Comparison of ENCODE assay signal across 11 cellular contexts in genomic region chr17:47620503-47621245, GRCh38. TPM values are rescaled to one million over a fixed set of nuclear protein-coding genes. Genes with fewer than 3 reads are reported as not detected.
DNase-seq lines count a peak whose midpoint lies in the region; ATAC-seq and TF ChIP-seq lines count a peak whose summit lies in the region.
"Had no signal": no experiment of that assay in that cellular context is flagged by ENCODE, and none has a peak within 500 bp of the region (broad histone marks: within the 10 kb centered on the region; RNA-seq: fewer than 3 reads in every experiment).

No MANE protein-coding gene starts in this region.

- H3K9me3 Mint-ChIP-seq in activated naive CD4-positive, alpha-beta T cell treated with anti-CD3 and anti-CD28 coated beads, Interleukin-2, amount 50 U/mL, for 72 hours, result no peaks in the 10 kb centered on the region
- no peaks in the 10 kb centered on the region for H3K9me3 Mint-ChIP-seq in activated CD8-positive, alpha-beta T cell treated with anti-CD3 and anti-CD28 coated beads for 36 hours
- H3K9me3 Mint-ChIP-seq in CD14-positive monocyte, result no peaks in the 10 kb centered on the region
- H3K9me3 Mint-ChIP-seq: naive B cell had no signal

- H3K27ac ChIP-seq in liver (ENCODE audit: low read depth in 1 of 2, low read length in 2 of 2), result no peak overlapping the region
- H3K27ac ChIP-seq in transverse colon, result peak overlapping the region in 3 of 4 donors; percentile 30 to 67 (median 56)
- H3K27ac ChIP-seq: HL-60 had no signal

- H3K4me3 ChIP-seq in liver (ENCODE audit: low read depth in 1 of 3, low read length in 3 of 3), result no peak overlapping the region
- H3K4me3 ChIP-seq in transverse colon, result no peak overlapping the region

- no peak for TF ChIP-seq EP300 in transverse colon (IDR thresholded peaks at IDR 0.05; ENCODE audit: low read depth)

- H3K9ac ChIP-seq in liver (ENCODE audit: low read depth in 1 of 2, low read length in 2 of 2), result no peak overlapping the region

- TF ChIP-seq POLR2A in transverse colon (IDR thresholded peaks at IDR 0.05), result no peak

- H3K9me3 ChIP-seq in liver (ENCODE audit: control insufficient read depth in 4 of 4, low read length in 3 of 4) (no peaks in the 10 kb centered on the region), transverse colon (no peaks in the 10 kb centered on the region)

- POLR2A ChIA-PET in activated CD8-positive, alpha-beta T cell treated with anti-CD3 and anti-CD28 coated beads for 36 hours (lab: Charles Lee), result interaction anchor here (0.6 to 2.2 kb wide), 3 partner anchors 13 to 38 kb away, joined by 3 to 9 read pairs (median 4); partner anchors contain the start of gene KPNB1

- H3K4me3 Mint-ChIP-seq in activated CD8-positive, alpha-beta T cell treated with anti-CD3 and anti-CD28 coated beads for 36 hours, result no peak overlapping the region
- H3K4me3 Mint-ChIP-seq in CD14-positive monocyte, result no peak overlapping the region

- DNase-seq in activated naive CD4-positive, alpha-beta T cell treated with anti-CD3 and anti-CD28 coated beads, Interleukin-2, amount 50 U/mL, for 72 hours (ENCODE audit: low spot score in 2 of 2), result peak in 1 of 2 donors; percentile 17
- DNase-seq in activated naive CD4-positive, alpha-beta T cell treated with anti-CD3 and anti-CD28 coated beads, Interleukin-2, amount 50 U/mL, for 16 hours, result no peak
- no peak for DNase-seq in activated CD8-positive, alpha-beta T cell treated with anti-CD3 and anti-CD28 coated beads for 36 hours
- no peak for DNase-seq in transverse colon
- no peak for DNase-seq in DMS79 (lab: John Stamatoyannopoulos, UW)
- no peak for DNase-seq in CD14-positive monocyte (ENCODE audit: low spot score)
- no peak for DNase-seq in GM19240 (ENCODE audit: insufficient read length, low spot score)
- DNase-seq: C1 segment of cervical spinal cord, naive B cell had no signal

- peaks cover 15 to 39% of the 10 kb centered on the region in 2 donors for H3K36me3 Mint-ChIP-seq in activated naive CD4-positive, alpha-beta T cell treated with anti-CD3 and anti-CD28 coated beads, Interleukin-2, amount 50 U/mL, for 72 hours
- peaks cover 43% of the 10 kb centered on the region for H3K36me3 Mint-ChIP-seq in activated CD8-positive, alpha-beta T cell treated with anti-CD3 and anti-CD28 coated beads for 36 hours (ENCODE audit: low read depth)
- peaks cover 58 to 88% of the 10 kb centered on the region in 2 donors for H3K36me3 Mint-ChIP-seq in CD14-positive monocyte

- TF ChIP-seq RAD21 in liver (IDR thresholded peaks at IDR 0.05), result no peak

- peaks cover 23% of the 10 kb centered on the region for H3K4me1 Mint-ChIP-seq in activated CD8-positive, alpha-beta T cell treated with anti-CD3 and anti-CD28 coated beads for 36 hours (ENCODE audit: low read depth)
- no peaks in the 10 kb centered on the region for H3K4me1 Mint-ChIP-seq in CD14-positive monocyte

- in situ Hi-C loops in transverse colon (cut with MboI; ENCODE audit: low pct_ligation_motif_present in 1 of 4, low pct_unique_long_range_greater_than_20kb in 1 of 4, low sequenced_read_pairs in 3 of 4), result loop anchor here (25.0 kb wide), 4 partner anchors 108 to 383 kb away; no protein-coding TSS in a partner anchor

- peaks cover 0 to 11% (median 8%) of the 10 kb centered on the region in 4 donors for H3K4me1 ChIP-seq in liver (ENCODE audit: control insufficient read depth in 4 of 4, insufficient read depth in 4 of 4, low read length in 3 of 4)
- H3K4me1 ChIP-seq in transverse colon, result peaks cover 2 to 12% (median 8%) of the 10 kb centered on the region in 4 donors

- no peaks in the 10 kb centered on the region for H3K27me3 Mint-ChIP-seq in activated CD8-positive, alpha-beta T cell treated with anti-CD3 and anti-CD28 coated beads for 36 hours
- H3K27me3 Mint-ChIP-seq in CD14-positive monocyte (ENCODE audit: low read depth in 3 of 3), result peaks cover 0 to 1% (median 0%) of the 10 kb centered on the region in 3 donors
- H3K27me3 Mint-ChIP-seq: naive B cell had no signal

- 80% methylated on average over 3 of the region's 3 CpGs for WGBS in liver
- 53 to 86% methylated on average over 2 to 3 of the region's 3 CpGs for WGBS in transverse colon (ENCODE audit: low coverage in 1 of 2), 2 donors

- intact Hi-C loops in activated CD8-positive, alpha-beta T cell treated with anti-CD3 and anti-CD28 coated beads for 36 hours (cut with micrococcal nuclease), result no loop called here
- intact Hi-C loops in transverse colon (cut with DNase I; ENCODE audit: low total_unique reads) (no loop called here), CD14-positive monocyte (cut with micrococcal nuclease) (no loop called here)

- ATAC-seq in activated naive CD4-positive, alpha-beta T cell treated with anti-CD3 and anti-CD28 coated beads, Interleukin-2, amount 50 U/mL, for 72 hours, result peak; percentile 91 to 98
- peak; percentile 80 for ATAC-seq in activated CD8-positive, alpha-beta T cell treated with anti-CD3 and anti-CD28 coated beads for 36 hours

- no peak for TF ChIP-seq CTCF in activated CD8-positive, alpha-beta T cell treated with anti-CD3 and anti-CD28 coated beads for 36 hours (IDR thresholded peaks at IDR 0.05)
- TF ChIP-seq CTCF in liver (IDR thresholded peaks at IDR 0.05; ENCODE audit: low read depth, low read length, missing input control), result no peak
- TF ChIP-seq CTCF in transverse colon (IDR thresholded peaks at IDR 0.05), result no peak
- TF ChIP-seq CTCF in CD14-positive monocyte (IDR thresholded peaks at IDR 0.05), result no peak

- H3K27me3 ChIP-seq in liver (ENCODE audit: control insufficient read depth in 4 of 4, insufficient read depth in 4 of 4, low read length in 3 of 4), result no peaks in the 10 kb centered on the region
- H3K27me3 ChIP-seq in transverse colon, result no peaks in the 10 kb centered on the region

- peak overlapping the region; percentile 90 to 91 for H3K27ac Mint-ChIP-seq in activated naive CD4-positive, alpha-beta T cell treated with anti-CD3 and anti-CD28 coated beads, Interleukin-2, amount 50 U/mL, for 72 hours
- peak overlapping the region; percentile 74 for H3K27ac Mint-ChIP-seq in activated CD8-positive, alpha-beta T cell treated with anti-CD3 and anti-CD28 coated beads for 36 hours
- peak overlapping the region in 1 of 7 donors; percentile 21 for H3K27ac Mint-ChIP-seq in CD14-positive monocyte

- H3K36me3 ChIP-seq in liver (ENCODE audit: control insufficient read depth in 4 of 4, insufficient read depth in 3 of 4, low read depth in 1 of 4, low read length in 3 of 4) (peaks cover 2 to 29% (median 26%) of the 10 kb centered on the region in 4 donors), transverse colon (peaks cover 0 to 65% (median 13%) of the 10 kb centered on the region in 4 donors)

- CTCF ChIA-PET in activated CD8-positive, alpha-beta T cell treated with anti-CD3 and anti-CD28 coated beads for 36 hours (lab: Charles Lee), result interaction anchor here (0.9 to 1.3 kb wide), 2 partner anchors 29 to 253 kb away, joined by 3 read pairs; partner anchors contain the start of gene KPNB1

TF ChIP-seq in liver, 16 proteins besides CTCF, POLR2A, EP300 and RAD21:
- peak; percentile 35 for TF ChIP-seq FOXA1 (IDR thresholded peaks at IDR 0.05)
- no peak for TF ChIP-seq HNF4A (conservative IDR thresholded peaks at IDR 0.05)
- TF ChIP-seq MAX (IDR thresholded peaks at IDR 0.05), result no peak
- TF ChIP-seq FOXA2 (IDR thresholded peaks at IDR 0.05), result peak; percentile 67

RNA-seq across cellular contexts. Expression of gene KPNB1, which starts 29.0 kb away (rescaled TPM):
- 100 to 1,000 TPM; 560 to 601 TPM for total RNA-seq in activated naive CD4-positive, alpha-beta T cell treated with anti-CD3 and anti-CD28 coated beads, Interleukin-2, amount 50 U/mL, for 72 hours
- 100 to 1,000 TPM; 589 to 605 TPM for total RNA-seq in activated CD8-positive, alpha-beta T cell treated with anti-CD3 and anti-CD28 coated beads for 36 hours
- 100 to 1,000 TPM; 111 to 114 TPM for total RNA-seq in liver
- polyA plus RNA-seq in liver, result 10 to 100 TPM; 27.6 to 39.5 TPM
- 100 to 1,000 TPM in 3 of 4 donors, 10 to 100 TPM in 1; 39.2 to 176 (median 133) TPM for total RNA-seq in transverse colon
- 10 to 100 TPM in 1 of 2 donors, 1 to 10 TPM in 1; 5.8 to 13.2 TPM for polyA plus RNA-seq in CD14-positive monocyte

Comparison
In these comparisons a context has a peak if more than half of its experiments do, and no peak if none do; other contexts are left out.
1. H3K27ac ChIP-seq: peak in transverse colon (3 of 4); none in liver (0 of 2).